Comparison of ENCODE assay signal across 17 cellular contexts in genomic region chr2:207801259-207801658, GRCh38. TPM values are rescaled to one million over a fixed set of nuclear protein-coding genes. Genes with fewer than 3 reads are reported as not detected.
DNase-seq lines count a peak whose midpoint lies in the region; ATAC-seq and TF ChIP-seq lines count a peak whose summit lies in the region.
"Had no signal": no experiment of that assay in that cellular context is flagged by ENCODE, and none has a peak within 500 bp of the region (broad histone marks: within the 10 kb centered on the region; RNA-seq: fewer than 3 reads in every experiment).

No MANE protein-coding gene starts in this region.

- H3K27ac ChIP-seq in HEK293 (ENCODE audit: extremely low read depth, low read depth, low read length) (peak overlapping the region; percentile 6; the same call in 1 of the 2 replicates), OCI-LY3 (ENCODE audit: low read length) (no peak overlapping the region), neural progenitor cell (peak overlapping the region; percentile 7)
- H3K27ac ChIP-seq: VCaP had no signal

- no peaks in the 10 kb centered on the region for H3K79me2 ChIP-seq in OCI-LY3 (ENCODE audit: low read length)
- H3K79me2 ChIP-seq in neural progenitor cell (ENCODE audit: low read depth) = no peaks in the 10 kb centered on the region

- no peak overlapping the region for H3K9ac ChIP-seq in OCI-LY3 (ENCODE audit: low read length)
- no peak overlapping the region for H3K9ac ChIP-seq in neural progenitor cell

- CTCF ChIA-PET in HEK293 (lab: Yijun Ruan, JAX) = interaction anchor here (0.6 kb wide), 2 partner anchors 13 to 54 kb away, joined by 3 to 7 read pairs; no protein-coding TSS in a partner anchor

- H3K36me3 ChIP-seq in HEK293 (ENCODE audit: control insufficient read depth in 2 of 2, insufficient read depth in 1 of 2, low read length in 2 of 2) (no peaks in the 10 kb centered on the region), OCI-LY3 (replicated peaks; ENCODE audit: low read depth, low read length) (no peaks in the 10 kb centered on the region), neural progenitor cell (no peaks in the 10 kb centered on the region)

- H4K20me1 ChIP-seq in OCI-LY3 (ENCODE audit: insufficient read depth, low read length) (no peaks in the 10 kb centered on the region), neural progenitor cell (ENCODE audit: low read depth) (no peaks in the 10 kb centered on the region)

- H3K9me3 ChIP-seq in HEK293 (ENCODE audit: control insufficient read depth, insufficient read depth, low read depth, low read length) (no peaks in the 10 kb centered on the region), OCI-LY3 (ENCODE audit: insufficient read depth, low read length) (no peaks in the 10 kb centered on the region), neural progenitor cell (ENCODE audit: low read depth) (no peaks in the 10 kb centered on the region)

- H3K27me3 ChIP-seq in OCI-LY3 (ENCODE audit: low read depth, low read length) = no peaks in the 10 kb centered on the region
- H3K27me3 ChIP-seq in neural progenitor cell = no peaks in the 10 kb centered on the region

- H3K9me3 Mint-ChIP-seq in neural progenitor cell = no peaks in the 10 kb centered on the region
- H3K9me3 Mint-ChIP-seq: activated T-helper 2 cell treated with anti-CD3 and anti-CD28 coated beads, Interferon-gamma antibody, Interleukin-2, Interleukin-4, amounts not matched to agents 10 μg/mL and 5 μg/mL and 100 μg/mL, durations not matched to agents 14 hours and 24 hours and 36 hours; naive thymus-derived CD8-positive, alpha-beta T cell had no signal

- POLR2A ChIA-PET in HEK293 (lab: Yijun Ruan, JAX) = interaction anchor here (0.6 to 0.7 kb wide), 3 partner anchors 117 to 1542 kb away, joined by 3 to 5 read pairs (median 4); no protein-coding TSS in a partner anchor

- peaks cover 4% of the 10 kb centered on the region for H3K4me1 Mint-ChIP-seq in neural progenitor cell
- H3K4me1 Mint-ChIP-seq: B cell had no signal

- H3K27me3 Mint-ChIP-seq in neural progenitor cell (ENCODE audit: insufficient read depth, low read depth) = peaks cover 11% of the 10 kb centered on the region
- H3K27me3 Mint-ChIP-seq: B cell; naive thymus-derived CD8-positive, alpha-beta T cell had no signal

- H3K4me3 Mint-ChIP-seq in neural progenitor cell = no peak overlapping the region
- H3K4me3 Mint-ChIP-seq: activated CD8-positive, alpha-beta T cell treated with anti-CD3 and anti-CD28 coated beads, Interleukin-2, amount 10 ng/mL, durations not matched to agents 7 days and 5 days; B cell; naive thymus-derived CD8-positive, alpha-beta T cell had no signal

- peaks cover 35% of the 10 kb centered on the region for H3F3A ChIP-seq in neural progenitor cell (ENCODE audit: low read depth)

- DNase-seq in NCI-H146 (lab: John Stamatoyannopoulos, UW) = peak; percentile 69
- DNase-seq in neural progenitor cell (ENCODE audit: low spot score) = no peak
- no peak for DNase-seq in GM19240 (ENCODE audit: insufficient read length, low spot score)
- DNase-seq: activated CD8-positive, alpha-beta T cell treated with anti-CD3 and anti-CD28 coated beads, Interleukin-2, amount 10 ng/mL, durations not matched to agents 7 days and 5 days; amniotic stem cell; central memory CD4-positive, alpha-beta T cell; foreskin fibroblast; naive thymus-derived CD8-positive, alpha-beta T cell; NCI-H510A; stimulated activated CD4-positive, alpha-beta T cell treated with anti-CD3 and anti-CD28 coated beads, Interleukin-15, amount 100 ng/mL, for 24 hours had no signal

- ATAC-seq in GM19023 (IDR thresholded peaks at IDR 0.05; ENCODE audit: unreplicated experiment) = no peak
- no peak for ATAC-seq in HG03097 (IDR thresholded peaks at IDR 0.05; ENCODE audit: low FRiP score, unreplicated experiment)
- ATAC-seq: activated CD8-positive, alpha-beta T cell treated with anti-CD3 and anti-CD28 coated beads, Interleukin-2, amount 10 ng/mL, durations not matched to agents 7 days and 5 days; naive thymus-derived CD8-positive, alpha-beta T cell had no signal

- H3K4me1 ChIP-seq in HEK293 (ENCODE audit: control insufficient read depth, insufficient read depth, low read length) (peaks cover 12% of the 10 kb centered on the region), OCI-LY3 (ENCODE audit: low read length) (peaks cover 10% of the 10 kb centered on the region), neural progenitor cell (peaks cover 31% of the 10 kb centered on the region)

- H3K4me2 ChIP-seq in OCI-LY3 (ENCODE audit: low read length) (peak overlapping the region; percentile 50), neural progenitor cell (peak overlapping the region; percentile 70)

- TF ChIP-seq CTCF in HEK293 (tag by site-specific recombination; IDR thresholded peaks at IDR 0.05) = no peak
- no peak for TF ChIP-seq CTCF in OCI-LY3 (IDR thresholded peaks at IDR 0.05; ENCODE audit: low read depth, low read length)
- no peak for TF ChIP-seq CTCF in neural progenitor cell (IDR thresholded peaks at IDR 0.05)

- no peaks in the 10 kb centered on the region for H3K36me3 Mint-ChIP-seq in neural progenitor cell
- H3K36me3 Mint-ChIP-seq: naive thymus-derived CD8-positive, alpha-beta T cell had no signal

- H2AFZ ChIP-seq in OCI-LY3 (ENCODE audit: low read depth, low read length) = 0 out of 2 replicates have a peak overlapping the region, but pooled peaks have one; percentile 11
- no peak overlapping the region for H2AFZ ChIP-seq in neural progenitor cell (replicated peaks)

- H3K4me3 ChIP-seq in HEK293 (ENCODE audit: low read depth, low read length) = no peak overlapping the region
- peak overlapping the region; percentile 22 for H3K4me3 ChIP-seq in OCI-LY3 (ENCODE audit: low read length)
- no peak overlapping the region for H3K4me3 ChIP-seq in neural progenitor cell

- H3K27ac Mint-ChIP-seq in neural progenitor cell = no peak overlapping the region
- H3K27ac Mint-ChIP-seq: activated CD8-positive, alpha-beta T cell treated with anti-CD3 and anti-CD28 coated beads, Interleukin-2, amount 10 ng/mL, durations not matched to agents 7 days and 5 days; activated T-helper 2 cell treated with anti-CD3 and anti-CD28 coated beads, Interferon-gamma antibody, Interleukin-2, Interleukin-4, amounts not matched to agents 10 μg/mL and 5 μg/mL and 100 μg/mL, durations not matched to agents 14 hours and 24 hours and 36 hours; B cell had no signal

TF ChIP-seq in HEK293, 187 proteins besides CTCF, POLR2A, EP300 and RAD21:
- TF ChIP-seq, protein P1, sequence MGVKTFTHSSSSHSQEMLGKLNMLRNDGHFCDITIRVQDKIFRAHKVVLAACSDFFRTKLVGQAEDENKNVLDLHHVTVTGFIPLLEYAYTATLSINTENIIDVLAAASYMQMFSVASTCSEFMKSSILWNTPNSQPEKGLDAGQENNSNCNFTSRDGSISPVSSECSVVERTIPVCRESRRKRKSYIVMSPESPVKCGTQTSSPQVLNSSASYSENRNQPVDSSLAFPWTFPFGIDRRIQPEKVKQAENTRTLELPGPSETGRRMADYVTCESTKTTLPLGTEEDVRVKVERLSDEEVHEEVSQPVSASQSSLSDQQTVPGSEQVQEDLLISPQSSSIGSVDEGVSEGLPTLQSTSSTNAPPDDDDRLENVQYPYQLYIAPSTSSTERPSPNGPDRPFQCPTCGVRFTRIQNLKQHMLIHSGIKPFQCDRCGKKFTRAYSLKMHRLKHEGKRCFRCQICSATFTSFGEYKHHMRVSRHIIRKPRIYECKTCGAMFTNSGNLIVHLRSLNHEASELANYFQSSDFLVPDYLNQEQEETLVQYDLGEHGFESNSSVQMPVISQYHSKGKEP (tag by site-specific recombination; IDR thresholded peaks at IDR 0.05) = peak; percentile 87
- TF ChIP-seq PRDM6 (tag by site-specific recombination; IDR thresholded peaks at IDR 0.05) (0 out of 2 replicates have a peak, but pooled peaks have one; percentile 19), ZNF791 (tag by site-specific recombination; IDR thresholded peaks at IDR 0.05) (no peak), INSM2 (tag by site-specific recombination; IDR thresholded peaks at IDR 0.05) (no peak), ZSCAN16 (tag by site-specific recombination; IDR thresholded peaks at IDR 0.05) (no peak)
TF ChIP-seq in HEK293: peak in this region for 2.

RNA-seq across cellular contexts. Expression of gene FZD5, which starts 31.6 kb away (rescaled TPM):
- total RNA-seq in neural progenitor cell (ENCODE audit: low replicate concordance) = 178 and 240 TPM in 2 replicates
